ENCODE assay signal across 10 cellular contexts in genomic region chr19:2275588-2276428, GRCh38. TPM values are rescaled to one million over a fixed set of nuclear protein-coding genes. Genes with fewer than 3 reads are reported as not detected.
DNase-seq lines count a peak whose midpoint lies in the region; ATAC-seq, FAIRE-seq and TF ChIP-seq lines count a peak whose summit lies in the region.
"Had no signal": no experiment of that assay in that cellular context is flagged by ENCODE, and none has a peak within 500 bp of the region (broad histone marks: within the 10 kb centered on the region; RNA-seq: fewer than 3 reads in every experiment).

No MANE protein-coding gene starts in this region.

- H3K36me3 Mint-ChIP-seq in stimulated activated effector memory CD8-positive, alpha-beta T cell treated with anti-CD3 and anti-CD28 coated beads, Interleukin-12 subunit alpha, Interleukin-12 subunit beta, amount 100 ng/mL, for 72 hours: peaks cover 79% of the 10 kb centered on the region
- peaks cover 30% of the 10 kb centered on the region for H3K36me3 Mint-ChIP-seq in HFFc6 (ENCODE audit: low read depth)
- H3K36me3 Mint-ChIP-seq in activated CD8-positive, alpha-beta T cell treated with anti-CD3 and anti-CD28 coated beads for 36 hours (ENCODE audit: low read depth): peaks cover 34% of the 10 kb centered on the region

- POLR2A ChIA-PET in activated CD8-positive, alpha-beta T cell treated with anti-CD3 and anti-CD28 coated beads for 36 hours (lab: Charles Lee): interaction anchor here (0.7 to 11.0 kb wide), 8 partner anchors 12 to 126 kb away, joined by 3 to 102 read pairs (median 3); partner anchors contain the start of genes AMH and JSRP1

- intact Hi-C loops in left cardiac atrium (cut with DNase I): loop anchor here in 1 of 2 donors (2.0 to 5.0 kb wide), 2 partner anchors 111 to 119 kb away; no protein-coding TSS in a partner anchor
- intact Hi-C loops in activated CD8-positive, alpha-beta T cell treated with anti-CD3 and anti-CD28 coated beads for 36 hours (cut with micrococcal nuclease): loop anchor here (5.0 kb wide), 1 partner anchor 116 kb away; no protein-coding TSS in a partner anchor

- H3K27ac Mint-ChIP-seq in stimulated activated effector memory CD8-positive, alpha-beta T cell treated with anti-CD3 and anti-CD28 coated beads, Interleukin-12 subunit alpha, Interleukin-12 subunit beta, amount 100 ng/mL, for 72 hours: peak overlapping the region; percentile 72
- H3K27ac Mint-ChIP-seq in HFFc6: no peak overlapping the region
- no peak overlapping the region for H3K27ac Mint-ChIP-seq in activated CD8-positive, alpha-beta T cell treated with anti-CD3 and anti-CD28 coated beads for 36 hours
- H3K27ac Mint-ChIP-seq: activated CD4-positive, alpha-beta T cell treated with anti-CD3 and anti-CD28 coated beads, Interleukin-2, amount 10 ng/mL, durations not matched to agents 7 days and 5 days had no signal

- TF ChIP-seq CTCF in VCaP (conservative IDR thresholded peaks at IDR 0.05): no peak
- no peak for TF ChIP-seq CTCF in HFFc6 (IDR thresholded peaks at IDR 0.05)
- TF ChIP-seq CTCF in activated CD8-positive, alpha-beta T cell treated with anti-CD3 and anti-CD28 coated beads for 36 hours (IDR thresholded peaks at IDR 0.05): no peak

- H3K9me3 Mint-ChIP-seq in stimulated activated effector memory CD8-positive, alpha-beta T cell treated with anti-CD3 and anti-CD28 coated beads, Interleukin-12 subunit alpha, Interleukin-12 subunit beta, amount 100 ng/mL, for 72 hours: no peaks in the 10 kb centered on the region
- no peaks in the 10 kb centered on the region for H3K9me3 Mint-ChIP-seq in HFFc6
- H3K9me3 Mint-ChIP-seq in activated CD8-positive, alpha-beta T cell treated with anti-CD3 and anti-CD28 coated beads for 36 hours: no peaks in the 10 kb centered on the region
- H3K9me3 Mint-ChIP-seq: activated CD4-positive, alpha-beta T cell treated with anti-CD3 and anti-CD28 coated beads, Interleukin-2, amount 10 ng/mL, durations not matched to agents 7 days and 5 days; CD8-positive, alpha-beta T cell had no signal

- H3K27ac ChIP-seq in VCaP: peak overlapping the region; percentile 27; the same call in 1 of the 2 replicates

- DNase-seq in left cardiac atrium (peak; percentile 62), HFFc6 (no peak), HTR-8/SVneo (ENCODE audit: insufficient read length, low spot score) (no peak)
- no peak for DNase-seq in stimulated activated effector memory CD8-positive, alpha-beta T cell treated with anti-CD3 and anti-CD28 coated beads, Interleukin-12 subunit alpha, Interleukin-12 subunit beta, amount 100 ng/mL, for 72 hours (ENCODE audit: low spot score in 2 of 2)
- DNase-seq in activated CD8-positive, alpha-beta T cell treated with anti-CD3 and anti-CD28 coated beads for 36 hours: no peak
- DNase-seq: activated effector memory CD4-positive, alpha-beta T cell treated with anti-CD3 and anti-CD28 coated beads, Interleukin-2, amount 50 U/mL, for 16 hours; NCI-H1436 treated with DMSO at 0.1 percent for 48 hours had no signal

- ATAC-seq in left cardiac atrium: peak; percentile 10 to 31
- no peak for ATAC-seq in stimulated activated effector memory CD8-positive, alpha-beta T cell treated with anti-CD3 and anti-CD28 coated beads, Interleukin-12 subunit alpha, Interleukin-12 subunit beta, amount 100 ng/mL, for 72 hours
- ATAC-seq in activated CD8-positive, alpha-beta T cell treated with anti-CD3 and anti-CD28 coated beads for 36 hours: no peak
- ATAC-seq: CD8-positive, alpha-beta T cell had no signal

- FAIRE-seq in HTR-8/SVneo (lab: Jason Lieb, UNC): no peak

- CTCF ChIA-PET in activated CD8-positive, alpha-beta T cell treated with anti-CD3 and anti-CD28 coated beads for 36 hours (lab: Charles Lee): interaction anchor here (1.0 to 4.9 kb wide), 4 partner anchors 13 to 120 kb away, joined by 3 to 29 read pairs (median 8); partner anchors contain the start of gene PLEKHJ1

- peaks cover 26% of the 10 kb centered on the region for H3K27me3 Mint-ChIP-seq in HFFc6 (ENCODE audit: insufficient read depth)
- no peaks in the 10 kb centered on the region for H3K27me3 Mint-ChIP-seq in activated CD8-positive, alpha-beta T cell treated with anti-CD3 and anti-CD28 coated beads for 36 hours
- H3K27me3 Mint-ChIP-seq: activated CD4-positive, alpha-beta T cell treated with anti-CD3 and anti-CD28 coated beads, Interleukin-2, amount 10 ng/mL, durations not matched to agents 7 days and 5 days had no signal

- peaks cover 40% of the 10 kb centered on the region for H3K4me1 Mint-ChIP-seq in stimulated activated effector memory CD8-positive, alpha-beta T cell treated with anti-CD3 and anti-CD28 coated beads, Interleukin-12 subunit alpha, Interleukin-12 subunit beta, amount 100 ng/mL, for 72 hours
- peaks cover 36% of the 10 kb centered on the region for H3K4me1 Mint-ChIP-seq in HFFc6 (ENCODE audit: low read depth)
- peaks cover 31% of the 10 kb centered on the region for H3K4me1 Mint-ChIP-seq in activated CD8-positive, alpha-beta T cell treated with anti-CD3 and anti-CD28 coated beads for 36 hours (ENCODE audit: low read depth)

- H3K4me3 Mint-ChIP-seq in stimulated activated effector memory CD8-positive, alpha-beta T cell treated with anti-CD3 and anti-CD28 coated beads, Interleukin-12 subunit alpha, Interleukin-12 subunit beta, amount 100 ng/mL, for 72 hours: no peak overlapping the region
- no peak overlapping the region for H3K4me3 Mint-ChIP-seq in HFFc6
- H3K4me3 Mint-ChIP-seq in activated CD8-positive, alpha-beta T cell treated with anti-CD3 and anti-CD28 coated beads for 36 hours: no peak overlapping the region
- H3K4me3 Mint-ChIP-seq: activated CD4-positive, alpha-beta T cell treated with anti-CD3 and anti-CD28 coated beads, Interleukin-2, amount 10 ng/mL, durations not matched to agents 7 days and 5 days had no signal

RNA-seq across cellular contexts. Expression of gene PEAK3, which starts 6.2 kb away (rescaled TPM):
- 1 to 10 TPM; 1.0 to 2.3 TPM for total RNA-seq in left cardiac atrium
- total RNA-seq in HFFc6 (2021; fragmentation: NEBNext Ultra II Directional; extraction: Animal tissue kit (Norgen Biotek cat#: 25700)): under 1 TPM; 0.07 to 0.53 (median 0.36) TPM
- total RNA-seq in activated CD8-positive, alpha-beta T cell treated with anti-CD3 and anti-CD28 coated beads for 36 hours: not detected
- total RNA-seq: CD8-positive, alpha-beta T cell had no signal

RNA-seq across cellular contexts. Expression of gene JSRP1, which starts 19.6 kb away (rescaled TPM):
- under 1 TPM in 1 of 2 donors, not detected in 1; 0.27 TPM for total RNA-seq in left cardiac atrium
- under 1 TPM; 0.27 to 0.99 (median 0.72) TPM for total RNA-seq in HFFc6 (2021; fragmentation: NEBNext Ultra II Directional; extraction: Animal tissue kit (Norgen Biotek cat#: 25700))
- total RNA-seq in activated CD8-positive, alpha-beta T cell treated with anti-CD3 and anti-CD28 coated beads for 36 hours: 1 to 10 TPM; 1.0 TPM

RNA-seq across cellular contexts. Expression of gene AMH, which starts 26.7 kb away (rescaled TPM):
- total RNA-seq in left cardiac atrium: 1 to 10 TPM in 1 of 2 donors, under 1 TPM in 1; 0.80 to 1.6 TPM
- 1 to 10 TPM in 5 of 6 experiments, under 1 TPM in 1; 0.98 to 2.3 (median 1.4) TPM for total RNA-seq in HFFc6 (2021; fragmentation: NEBNext Ultra II Directional; extraction: Animal tissue kit (Norgen Biotek cat#: 25700))
- total RNA-seq in activated CD8-positive, alpha-beta T cell treated with anti-CD3 and anti-CD28 coated beads for 36 hours: 1 to 10 TPM; 4.5 to 6.1 TPM

RNA-seq across cellular contexts. Expression of gene LINGO3, which starts 32.1 kb away (rescaled TPM):
- not detected for total RNA-seq in left cardiac atrium
- not detected for total RNA-seq in HFFc6 (2021; fragmentation: NEBNext Ultra II Directional; extraction: Animal tissue kit (Norgen Biotek cat#: 25700))
- total RNA-seq in activated CD8-positive, alpha-beta T cell treated with anti-CD3 and anti-CD28 coated beads for 36 hours: under 1 TPM; 0.16 to 0.27 TPM

RNA-seq across cellular contexts. Expression of gene SF3A2, which starts 39.2 kb away (rescaled TPM):
- total RNA-seq in left cardiac atrium: 10 to 100 TPM; 28.8 to 34.4 TPM
- 10 to 100 TPM; 48.7 to 60.6 (median 54.8) TPM for total RNA-seq in HFFc6 (2021; fragmentation: NEBNext Ultra II Directional; extraction: Animal tissue kit (Norgen Biotek cat#: 25700))
- 100 to 1,000 TPM; 157 to 163 TPM for total RNA-seq in activated CD8-positive, alpha-beta T cell treated with anti-CD3 and anti-CD28 coated beads for 36 hours

Comparison
In these comparisons a context has a peak if more than half of its experiments do, and no peak if none do; other contexts are left out.
1. ATAC-seq: peak in left cardiac atrium (2 of 2); none in stimulated activated effector memory CD8-positive, alpha-beta T cell treated with anti-CD3 and anti-CD28 coated beads, Interleukin-12 subunit alpha, Interleukin-12 subunit beta, amount 100 ng/mL, for 72 hours (single experiment) and activated CD8-positive, alpha-beta T cell treated with anti-CD3 and anti-CD28 coated beads for 36 hours (single experiment).